ENCODE assay signal across 11 cellular contexts in the genomic region with DNA sequence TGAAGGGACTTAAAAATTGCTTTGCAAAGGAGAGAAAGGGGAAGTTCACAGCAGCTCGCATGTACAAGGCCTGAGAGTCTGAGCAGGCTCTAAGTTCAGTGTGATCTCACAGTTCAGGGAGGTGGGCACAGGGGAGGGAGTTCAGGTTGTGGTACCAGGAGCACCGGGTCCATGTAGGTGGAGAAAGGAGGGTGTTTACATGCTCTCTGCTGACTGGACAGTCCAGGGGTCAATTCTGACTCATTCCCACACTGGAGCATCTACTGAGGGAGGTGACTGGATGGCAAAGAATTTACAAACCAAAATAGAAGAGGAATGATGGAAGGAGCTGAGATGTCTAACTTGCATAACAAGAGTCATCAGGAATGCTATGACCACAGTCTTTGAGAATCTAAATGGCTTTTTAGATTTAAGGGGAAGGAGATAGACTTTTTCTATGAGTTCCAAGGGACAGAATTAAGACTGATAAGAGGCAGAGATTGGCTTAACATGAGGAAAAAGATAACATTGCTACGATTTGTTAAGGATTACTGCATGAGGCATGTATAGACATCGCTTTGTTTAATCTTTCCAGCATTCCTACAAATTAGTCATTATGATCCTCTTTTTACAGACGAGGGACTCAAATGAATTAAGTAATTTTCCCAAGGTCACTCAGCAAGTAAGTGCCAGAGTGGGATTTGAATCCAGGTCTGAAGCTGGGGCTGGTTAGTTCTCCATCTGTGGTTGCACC. TPM values are rescaled to one million over a fixed set of nuclear protein-coding genes. Genes with fewer than 3 reads are reported as not detected.
DNase-seq lines count a peak whose midpoint lies in the region; ATAC-seq, FAIRE-seq and TF ChIP-seq lines count a peak whose summit lies in the region.
"Had no signal": no experiment of that assay in that cellular context is flagged by ENCODE, and none has a peak within 500 bp of the region (broad histone marks: within the 10 kb centered on the region; RNA-seq: fewer than 3 reads in every experiment).

No MANE protein-coding gene starts in this region.

- no peak overlapping the region for H2BK15ac ChIP-seq in mesenchymal stem cell (ENCODE audit: low read depth, poor library complexity, severe bottlenecking)

- H2AFZ ChIP-seq in mesenchymal stem cell (ENCODE audit: low read depth, low read length), result no peak overlapping the region

- H3K4ac ChIP-seq in mesenchymal stem cell (ENCODE audit: low read depth in 1 of 2, low read length in 2 of 2), result no peak overlapping the region

- no peaks in the 10 kb centered on the region for H3K79me1 ChIP-seq in mesenchymal stem cell (replicated peaks; ENCODE audit: low read length, poor library complexity, severe bottlenecking)

- peak overlapping the region; percentile 78 for H4K8ac ChIP-seq in mesenchymal stem cell (ENCODE audit: low read length)

- no peak overlapping the region for H3K14ac ChIP-seq in mesenchymal stem cell (ENCODE audit: low read length in 2 of 2)

- no peak overlapping the region for H4K91ac ChIP-seq in mesenchymal stem cell (ENCODE audit: low read length)

- 2% methylated on average over 4 of the region's 5 CpGs for WGBS in mesenchymal stem cell

- TF ChIP-seq POLR2A in GM18505 (IDR thresholded peaks at IDR 0.05; ENCODE audit: borderline replicate concordance, extremely low read depth, insufficient read depth, insufficient read length), result no peak

- no peak overlapping the region for H2BK120ac ChIP-seq in mesenchymal stem cell (ENCODE audit: low read depth, low read length)

- no peak overlapping the region for H3K4me3 ChIP-seq in brain microvascular endothelial cell (ENCODE audit: low read depth, low read length)
- no peak overlapping the region for H3K4me3 ChIP-seq in mesenchymal stem cell (ENCODE audit: insufficient read depth in 1 of 2, low read depth in 1 of 2, low read length in 2 of 2)
- H3K4me3 ChIP-seq: K562, SK-N-MC had no signal

- no peak overlapping the region for H3K23ac ChIP-seq in mesenchymal stem cell (ENCODE audit: low read length in 2 of 2)

- DNase-seq in AG08395 (ENCODE audit: low spot score) (peak; percentile 96), HTR-8/SVneo (ENCODE audit: insufficient read length, low spot score) (peak; percentile 93), brain microvascular endothelial cell (peak; percentile 96), mesenchymal stem cell (peak; percentile 98), NCI-H2029 (lab: John Stamatoyannopoulos, UW) (no peak), NCI-H1417 (lab: John Stamatoyannopoulos, UW) (no peak), RPMI8226 (no peak)
- DNase-seq: activated gamma-delta T cell treated with Interleukin-2 at 50 U/mL for 16 hours had no signal

- no peaks in the 10 kb centered on the region for H3K9me3 ChIP-seq in mesenchymal stem cell (ENCODE audit: control insufficient read depth, low read length)

- peak overlapping the region; percentile 62 for H3K9ac ChIP-seq in mesenchymal stem cell (ENCODE audit: low read length)

- in situ Hi-C loops in brain microvascular endothelial cell (cut with HindIII; ENCODE audit: low pct_ligation_motif_present, low sequenced_read_pairs), result no loop called here

- H2AK5ac ChIP-seq in mesenchymal stem cell (ENCODE audit: low read length, severe bottlenecking), result peak overlapping the region; percentile 94

- H2BK5ac ChIP-seq in mesenchymal stem cell (ENCODE audit: low read depth, low read length, poor library complexity, severe bottlenecking), result peak overlapping the region; percentile 5

- H3K4me1 ChIP-seq in mesenchymal stem cell (ENCODE audit: control insufficient read depth, insufficient read depth, low read depth, low read length), result peaks cover 8% of the 10 kb centered on the region

- H3K4me2 ChIP-seq in mesenchymal stem cell (ENCODE audit: low read length, poor library complexity, severe bottlenecking), result no peak overlapping the region

- no peaks in the 10 kb centered on the region for H3K27me3 ChIP-seq in brain microvascular endothelial cell (replicated peaks)
- H3K27me3 ChIP-seq in mesenchymal stem cell (ENCODE audit: control insufficient read depth in 1 of 2, insufficient read depth in 1 of 2, low read length in 2 of 2), result no peaks in the 10 kb centered on the region

- ATAC-seq in GM18505 (IDR thresholded peaks at IDR 0.05; ENCODE audit: unreplicated experiment), result no peak
- ATAC-seq: K562 had no signal

- H3K18ac ChIP-seq in mesenchymal stem cell (ENCODE audit: low read depth in 1 of 2, low read length in 2 of 2), result peak overlapping the region in 1 of 2 experiments; percentile 74

- no peak for TF ChIP-seq CTCF in brain microvascular endothelial cell (IDR thresholded peaks at IDR 0.05; ENCODE audit: low read depth, low read length, missing control alignments)

- H3K27ac ChIP-seq in brain microvascular endothelial cell, result peak overlapping the region; percentile 71
- peak overlapping the region; percentile 95 for H3K27ac ChIP-seq in mesenchymal stem cell (ENCODE audit: low read length, poor library complexity, severe bottlenecking)
- H3K27ac ChIP-seq: SK-N-MC had no signal

- H3K36me3 ChIP-seq in brain microvascular endothelial cell (replicated peaks) (no peaks in the 10 kb centered on the region), mesenchymal stem cell (ENCODE audit: control insufficient read depth in 1 of 2, insufficient read depth in 2 of 2, low read depth in 1 of 2, low read length in 2 of 2) (peaks cover 0 to 50% of the 10 kb centered on the region in 2 experiments)

- FAIRE-seq in HTR-8/SVneo (lab: Jason Lieb, UNC), result peak; percentile 95
- FAIRE-seq: K562 had no signal

- H2BK12ac ChIP-seq in mesenchymal stem cell (ENCODE audit: low read length in 2 of 2), result peak overlapping the region in 1 of 2 experiments; percentile 21

RNA-seq across cellular contexts. Expression of a gene that starts 29.9 kb away (rescaled TPM):
- 10.6 TPM for polyA plus RNA-seq in mesenchymal stem cell (2013, experiment 1 of 2)
- 9.2 TPM for polyA plus RNA-seq in mesenchymal stem cell (2013, experiment 2 of 2)

RNA-seq across cellular contexts. Expression of a gene that starts 30.2 kb away (rescaled TPM):
- 46.0 TPM for polyA plus RNA-seq in mesenchymal stem cell (2013, experiment 1 of 2)
- 45.1 TPM for polyA plus RNA-seq in mesenchymal stem cell (2013, experiment 2 of 2)

RNA-seq across cellular contexts. Expression of a gene that starts 47.4 kb away (rescaled TPM):
- polyA plus RNA-seq in mesenchymal stem cell (2013, experiment 1 of 2), result 7.7 TPM
- polyA plus RNA-seq in mesenchymal stem cell (2013, experiment 2 of 2), result 8.0 TPM

Comparison
In these comparisons a context has a peak if more than half of its experiments do, and no peak if none do; other contexts are left out.
1. DNase-seq: peak in AG08395 (single experiment), HTR-8/SVneo (single experiment), brain microvascular endothelial cell (single experiment) and mesenchymal stem cell (single experiment); none in NCI-H2029 (single experiment), NCI-H1417 (0 of 3) and RPMI8226 (single experiment).